14 cellular contexts compared by ENCODE assay signal in genomic region chr11:119863811-119864601, GRCh38.
A peak's percentile ranks its signal among the peaks of the same experiment; 100 is the strongest.
DNase-seq lines count a peak whose midpoint lies in the region; ATAC-seq and TF ChIP-seq lines count a peak whose summit lies in the region.
"Had no signal": no experiment of that assay in that cellular context is flagged by ENCODE, and none has a peak within 500 bp of the region (broad histone marks: within the 10 kb centered on the region; RNA-seq: fewer than 3 reads in every experiment).

No MANE protein-coding gene starts in this region.

- DNase-seq in NCI-H2171 treated with DMSO at 0.1 percent for 48 hours (lab: John Stamatoyannopoulos, UW) (peak; percentile 70), NCI-H2171 (lab: John Stamatoyannopoulos, UW) (no peak), NCI-H345 treated with DMSO at 0.1 percent for 48 hours (lab: John Stamatoyannopoulos, UW; ENCODE audit: unreplicated experiment) (peak; percentile 55), thyroid gland (peak; percentile 19 to 35)
- DNase-seq in activated T-cell treated with anti-CD3 and anti-CD28 coated beads, Interleukin-2, amount 50 U/mL, for 72 hours = no peak
- no peak for DNase-seq in activated effector memory CD4-positive, alpha-beta T cell treated with Interleukin-2 at 50 U/mL for 16 hours
- DNase-seq: activated T-cell treated with anti-CD3 and anti-CD28 coated beads, Interleukin-2, amount 50 U/mL, for 4 hours; CD4-positive, alpha-beta T cell; mesenchymal stem cell; MM.1S; PC-3 had no signal

- ATAC-seq in activated T-cell treated with anti-CD3 and anti-CD28 coated beads, Interleukin-2, amount 50 U/mL, for 72 hours (replicated peaks in 1 of 2) = no peak
- ATAC-seq in GM19397 (IDR thresholded peaks at IDR 0.05; ENCODE audit: unreplicated experiment) = no peak
- ATAC-seq: PC-3 had no signal

- 48 to 53% methylated on average over 18 of the region's 18 CpGs for WGBS in thyroid gland, 2 donors

- no peak overlapping the region for H3K4me3 Mint-ChIP-seq in brain
- no peak overlapping the region for H3K4me3 Mint-ChIP-seq in activated T-cell treated with anti-CD3 and anti-CD28 coated beads, Interleukin-2, amount 50 U/mL, for 72 hours
- H3K4me3 Mint-ChIP-seq: activated T-cell treated with anti-CD3 and anti-CD28 coated beads, Interleukin-2, amount 50 U/mL, for 4 hours; CD4-positive, alpha-beta T cell had no signal

- peaks cover 35% of the 10 kb centered on the region for H3K4me1 Mint-ChIP-seq in brain
- H3K4me1 Mint-ChIP-seq in activated T-cell treated with anti-CD3 and anti-CD28 coated beads, Interleukin-2, amount 50 U/mL, for 72 hours (ENCODE audit: low read depth) = no peaks in the 10 kb centered on the region

- intact Hi-C loops in thyroid gland (cut with DNase I) = no loop called here

- peak in 1 of 2 experiments; percentile 22 for TF ChIP-seq CTCF in brain (conservative IDR thresholded peaks at IDR 0.05)
- no peak for TF ChIP-seq CTCF in thyroid gland (IDR thresholded peaks at IDR 0.05)

- H3K4me3 ChIP-seq in thyroid gland (replicated peaks in 1 of 3) = no peak overlapping the region
- H3K4me3 ChIP-seq: pancreas had no signal

- H3K27ac Mint-ChIP-seq in brain = peak overlapping the region; percentile 27 to 83 (median 70)
- H3K27ac Mint-ChIP-seq in activated T-cell treated with anti-CD3 and anti-CD28 coated beads, Interleukin-2, amount 50 U/mL, for 72 hours = no peak overlapping the region
- H3K27ac Mint-ChIP-seq: CD4-positive, alpha-beta T cell had no signal

- no peaks in the 10 kb centered on the region for H3K9me3 ChIP-seq in thyroid gland
- H3K9me3 ChIP-seq: pancreas had no signal

- H3K36me3 Mint-ChIP-seq in brain = no peaks in the 10 kb centered on the region
- H3K36me3 Mint-ChIP-seq in activated T-cell treated with anti-CD3 and anti-CD28 coated beads, Interleukin-2, amount 50 U/mL, for 72 hours (ENCODE audit: insufficient read depth in 2 of 2) = no peaks in the 10 kb centered on the region

- H3K27me3 ChIP-seq in thyroid gland = no peaks in the 10 kb centered on the region
- H3K27me3 ChIP-seq: pancreas had no signal

- H3K4me1 ChIP-seq in thyroid gland = no peaks in the 10 kb centered on the region
- H3K4me1 ChIP-seq: pancreas had no signal

- no peak overlapping the region for H3K27ac ChIP-seq in thyroid gland
- H3K27ac ChIP-seq: pancreas had no signal

- TF ChIP-seq POLR2A in thyroid gland (IDR thresholded peaks at IDR 0.05) = no peak

- peaks cover 0 to 3% (median 2%) of the 10 kb centered on the region in 5 experiments for H3K9me3 Mint-ChIP-seq in brain
- H3K9me3 Mint-ChIP-seq in activated T-cell treated with anti-CD3 and anti-CD28 coated beads, Interleukin-2, amount 50 U/mL, for 72 hours = no peaks in the 10 kb centered on the region
- H3K9me3 Mint-ChIP-seq: activated T-cell treated with anti-CD3 and anti-CD28 coated beads, Interleukin-2, amount 50 U/mL, for 4 hours; CD4-positive, alpha-beta T cell had no signal

- peaks cover 18% of the 10 kb centered on the region for H3K27me3 Mint-ChIP-seq in brain
- peaks cover 18% of the 10 kb centered on the region for H3K27me3 Mint-ChIP-seq in activated T-cell treated with anti-CD3 and anti-CD28 coated beads, Interleukin-2, amount 50 U/mL, for 72 hours (ENCODE audit: low read depth)

- no peaks in the 10 kb centered on the region for H3K36me3 ChIP-seq in thyroid gland
- H3K36me3 ChIP-seq: pancreas had no signal

Comparison
In these comparisons a context has a peak if more than half of its experiments do, and no peak if none do; other contexts are left out.
1. DNase-seq: peak in NCI-H2171 treated with DMSO at 0.1 percent for 48 hours (single experiment), NCI-H345 treated with DMSO at 0.1 percent for 48 hours (single experiment) and thyroid gland (2 of 2); none in NCI-H2171 (single experiment), activated T-cell treated with anti-CD3 and anti-CD28 coated beads, Interleukin-2, amount 50 U/mL, for 72 hours (0 of 2) and activated effector memory CD4-positive, alpha-beta T cell treated with Interleukin-2 at 50 U/mL for 16 hours (single experiment).